In genomic region chr3:186241910-186242821, GRCh38 we compare ENCODE assay signal across 1 cellular context.
TF ChIP-seq lines count a peak whose summit lies in the region.

No MANE protein-coding gene starts in this region.

TF ChIP-seq in HepG2, 621 proteins besides CTCF, POLR2A, EP300 and RAD21 (continued from another document and continues in another):
- TF ChIP-seq ONECUT2 (CRISPR knock-in tag; IDR thresholded peaks at IDR 0.05) (no peak), KDM1A (CRISPR knock-in tag; IDR thresholded peaks at IDR 0.05) (peak; percentile 52; the same call in 1 of the 2 replicates), SATB2 (CRISPR knock-in tag; IDR thresholded peaks at IDR 0.05) (no peak), ASH2L (IDR thresholded peaks at IDR 0.05; ENCODE audit: insufficient read length, low read depth, low read length) (peak; percentile 36), ZNF574 (CRISPR knock-in tag; IDR thresholded peaks at IDR 0.05) (peak; percentile 58; the same call in 1 of the 2 replicates), ZFP82 (CRISPR knock-in tag; IDR thresholded peaks at IDR 0.05; ENCODE audit: borderline replicate concordance) (no peak), STAG1 (CRISPR knock-in tag; IDR thresholded peaks at IDR 0.05) (peak; percentile 95), ZNF205 (CRISPR knock-in tag; IDR thresholded peaks at IDR 0.05) (0 out of 2 replicates have a peak, but pooled peaks have one; percentile 18), MIER2 (CRISPR knock-in tag; IDR thresholded peaks at IDR 0.05) (0 out of 2 replicates have a peak, but pooled peaks have one; percentile 26), PREB (CRISPR knock-in tag; IDR thresholded peaks at IDR 0.05) (no peak), ELK4 (CRISPR knock-in tag; IDR thresholded peaks at IDR 0.05; ENCODE audit: borderline replicate concordance) (no peak), ZBTB7B (CRISPR knock-in tag; IDR thresholded peaks at IDR 0.05) (peak; percentile 58; the same call in 1 of the 2 replicates), NFIC (IDR thresholded peaks at IDR 0.05; ENCODE audit: low read length) (no peak), CBX2 (IDR thresholded peaks at IDR 0.05; ENCODE audit: low read depth, low read length) (no peak), CBX2 (CRISPR knock-in tag; IDR thresholded peaks at IDR 0.05; ENCODE audit: low read depth) (no peak), ZSCAN5A (CRISPR knock-in tag; IDR thresholded peaks at IDR 0.05; ENCODE audit: borderline replicate concordance) (peak; percentile 74; the same call in 1 of the 2 replicates), ARHGAP35 (CRISPR knock-in tag; IDR thresholded peaks at IDR 0.05; ENCODE audit: borderline replicate concordance) (no peak), ZKSCAN1 (IDR thresholded peaks at IDR 0.05; ENCODE audit: low read length) (0 out of 2 replicates have a peak, but pooled peaks have one; percentile 37), CREM (IDR thresholded peaks at IDR 0.05) (no peak), CREM (CRISPR knock-in tag; IDR thresholded peaks at IDR 0.05) (no peak), PHB2 (IDR thresholded peaks at IDR 0.05; ENCODE audit: partially characterized antibody) (no peak), DNMT3B (CRISPR knock-in tag; conservative IDR thresholded peaks at IDR 0.05) (peak; percentile 60; the same call in 1 of the 2 replicates), ZNF614 (CRISPR knock-in tag; IDR thresholded peaks at IDR 0.05; ENCODE audit: borderline replicate concordance) (peak; percentile 86), ZNF7 (CRISPR knock-in tag; IDR thresholded peaks at IDR 0.05) (no peak), ZNF256 (CRISPR knock-in tag; conservative IDR thresholded peaks at IDR 0.05) (0 out of 2 replicates have a peak, but pooled peaks have one; percentile 24), YY1 (IDR thresholded peaks at IDR 0.05; ENCODE audit: insufficient read depth, insufficient replicate concordance, low read depth, low read length) (peak; percentile 28), HMGXB4 (CRISPR knock-in tag; IDR thresholded peaks at IDR 0.05; ENCODE audit: borderline replicate concordance in 1 of 2, low read depth in 1 of 2) (peak; percentile 87 to 97), ZEB1 (IDR thresholded peaks at IDR 0.05; ENCODE audit: insufficient replicate concordance, low read depth) (peak; percentile 26), STAT6 (CRISPR knock-in tag; IDR thresholded peaks at IDR 0.05; ENCODE audit: borderline replicate concordance) (no peak), NFKBIZ (CRISPR knock-in tag; IDR thresholded peaks at IDR 0.05) (peak; percentile 62; the same call in 1 of the 2 replicates), PATZ1 (CRISPR knock-in tag; IDR thresholded peaks at IDR 0.05) (peak; percentile 42; the same call in 1 of the 2 replicates), GATAD1 (CRISPR knock-in tag; IDR thresholded peaks at IDR 0.05) (peak; percentile 50; the same call in 1 of the 2 replicates), CBX5 (CRISPR knock-in tag; IDR thresholded peaks at IDR 0.05; ENCODE audit: borderline replicate concordance) (peak; percentile 84; the same call in 1 of the 2 replicates), KLF6 (CRISPR knock-in tag; IDR thresholded peaks at IDR 0.05) (no peak), ARNT (IDR thresholded peaks at IDR 0.05) (no peak), ZNF432 (CRISPR knock-in tag; IDR thresholded peaks at IDR 0.05; ENCODE audit: borderline replicate concordance) (no peak), ZNF790 (CRISPR knock-in tag; IDR thresholded peaks at IDR 0.05; ENCODE audit: borderline replicate concordance) (no peak), ZIK1 (CRISPR knock-in tag; IDR thresholded peaks at IDR 0.05; ENCODE audit: borderline replicate concordance, low read depth) (no peak), MAFF (IDR thresholded peaks at IDR 0.05; ENCODE audit: low read depth, low read length) (peak; percentile 89), ZBTB14 (CRISPR knock-in tag; IDR thresholded peaks at IDR 0.05) (no peak), ZNF691 (CRISPR knock-in tag; IDR thresholded peaks at IDR 0.05; ENCODE audit: borderline replicate concordance, low read depth) (peak; percentile 47; the same call in 1 of the 2 replicates), SOX13 (IDR thresholded peaks at IDR 0.05) (no peak), SOX13 (CRISPR knock-in tag; conservative IDR thresholded peaks at IDR 0.05 in 1 of 2, IDR thresholded peaks at IDR 0.05 in 1 of 2) (peak in 1 of 2 experiments; percentile 38; a peak in 1 of 4 replicates), NFE2L2 (IDR thresholded peaks at IDR 0.05; ENCODE audit: low read length) (peak; percentile 89), ZNF772 (CRISPR knock-in tag; IDR thresholded peaks at IDR 0.05) (no peak), THRA (CRISPR knock-in tag; IDR thresholded peaks at IDR 0.05; ENCODE audit: borderline replicate concordance) (peak; percentile 42; the same call in 1 of the 2 replicates), HOXA5 (CRISPR knock-in tag; IDR thresholded peaks at IDR 0.05) (0 out of 2 replicates have a peak, but pooled peaks have one; percentile 32), SMAD3 (CRISPR knock-in tag; IDR thresholded peaks at IDR 0.05) (peak; percentile 85), MAZ (IDR thresholded peaks at IDR 0.05; ENCODE audit: borderline replicate concordance, low read depth, low read length) (peak; percentile 21; the same call in 1 of the 2 replicates), MAZ (CRISPR knock-in tag; IDR thresholded peaks at IDR 0.05; ENCODE audit: low read depth) (no peak; the same call in 1 of the 2 replicates), NR2F2 (IDR thresholded peaks at IDR 0.05; ENCODE audit: borderline replicate concordance, low read depth) (0 out of 2 replicates have a peak, but pooled peaks have one; percentile 14), ZSCAN29 (CRISPR knock-in tag; conservative IDR thresholded peaks at IDR 0.05) (no peak)
